ENCODE assay signal across 13 cellular contexts in the genomic region with DNA sequence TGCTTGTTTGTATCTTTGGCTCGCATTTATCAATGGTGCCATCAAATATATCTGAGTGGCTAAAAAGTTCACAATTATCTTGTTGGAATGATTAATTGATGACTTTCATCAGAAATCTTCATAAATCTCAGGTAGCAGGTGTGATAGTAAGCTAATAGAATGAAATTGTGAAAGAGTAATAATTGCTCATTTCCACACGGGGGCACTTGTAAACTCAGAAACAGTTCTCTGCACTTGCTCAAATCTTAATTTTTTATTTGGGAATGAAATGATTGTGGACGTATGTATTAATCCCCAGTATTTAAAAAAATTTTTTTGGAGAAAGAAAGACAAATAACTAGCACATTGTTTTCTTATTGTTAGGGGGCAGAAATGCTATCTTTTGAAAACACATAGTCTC.
DNase-seq lines count a peak whose midpoint lies in the region; TF ChIP-seq lines count a peak whose summit lies in the region.
"Had no signal": no experiment of that assay in that cellular context is flagged by ENCODE, and none has a peak within 500 bp of the region (broad histone marks: within the 10 kb centered on the region; RNA-seq: fewer than 3 reads in every experiment).

No MANE protein-coding gene starts in this region.

- intact Hi-C loops in A673 (cut with micrococcal nuclease; ENCODE audit: unreplicated experiment) = loop anchor here (5.0 kb wide), 1 partner anchor 973 kb away; no protein-coding TSS in a partner anchor

- in situ Hi-C loops in GM13977 (cut with MboI; ENCODE audit: low pct_unique_long_range_greater_than_20kb, low sequenced_read_pairs, unreplicated experiment) = loop anchor here (10.0 kb wide), 1 partner anchor 971 kb away; no protein-coding TSS in a partner anchor

- H3K36me3 Mint-ChIP-seq in glutamatergic neuron (ENCODE audit: unreplicated experiment) = no peaks in the 10 kb centered on the region
- H3K36me3 Mint-ChIP-seq: CD4-positive, CD25-positive, alpha-beta regulatory T cell had no signal

- H2BK15ac ChIP-seq in mesenchymal stem cell (ENCODE audit: low read depth, poor library complexity, severe bottlenecking) = no peak overlapping the region

- H3K4ac ChIP-seq in mesenchymal stem cell (ENCODE audit: low read depth in 1 of 2, low read length in 2 of 2) = no peak overlapping the region

- no peak overlapping the region for H3K18ac ChIP-seq in mesenchymal stem cell (ENCODE audit: low read depth in 1 of 2, low read length in 2 of 2)

- H3K4me3 ChIP-seq in A673 (ENCODE audit: low read depth, low read length, poor library complexity, severe bottlenecking) = no peak overlapping the region
- no peak overlapping the region for H3K4me3 ChIP-seq in mesenchymal stem cell (ENCODE audit: insufficient read depth in 1 of 2, low read depth in 1 of 2, low read length in 2 of 2)
- H3K4me3 ChIP-seq: MG63, psoas muscle had no signal

- H2BK120ac ChIP-seq in mesenchymal stem cell (ENCODE audit: low read depth, low read length) = no peak overlapping the region

- H3K27me3 Mint-ChIP-seq in glutamatergic neuron (ENCODE audit: unreplicated experiment) = peaks cover 2% of the 10 kb centered on the region

- no TSS peak for BruUV-seq in A673 (replicated peaks; lab: Mats Ljungman, UMichigan)

- H3K4me1 Mint-ChIP-seq in glutamatergic neuron (ENCODE audit: low read depth, unreplicated experiment) = no peaks in the 10 kb centered on the region
- H3K4me1 Mint-ChIP-seq: CD4-positive, CD25-positive, alpha-beta regulatory T cell had no signal

- H3K36me3 ChIP-seq in A673 (ENCODE audit: insufficient read depth, low read length, poor library complexity, severe bottlenecking) (no peaks in the 10 kb centered on the region), mesenchymal stem cell (ENCODE audit: control insufficient read depth in 1 of 2, insufficient read depth in 2 of 2, low read depth in 1 of 2, low read length in 2 of 2) (no peaks in the 10 kb centered on the region)
- H3K36me3 ChIP-seq: MG63 had no signal

- no peak overlapping the region for H4K8ac ChIP-seq in mesenchymal stem cell (ENCODE audit: low read length)

- H3K4me3 Mint-ChIP-seq in glutamatergic neuron (ENCODE audit: unreplicated experiment) = no peak overlapping the region
- H3K4me3 Mint-ChIP-seq: CD4-positive, CD25-positive, alpha-beta regulatory T cell had no signal

- H3K23ac ChIP-seq in mesenchymal stem cell (ENCODE audit: low read length in 2 of 2) = no peak overlapping the region

- no peak overlapping the region for H3K14ac ChIP-seq in mesenchymal stem cell (ENCODE audit: low read length in 2 of 2)

- WGBS in mesenchymal stem cell = 86% methylated on average over 1 of the region's 3 CpGs

- no peak overlapping the region for H2BK5ac ChIP-seq in mesenchymal stem cell (ENCODE audit: low read depth, low read length, poor library complexity, severe bottlenecking)

- H3K9me3 Mint-ChIP-seq in glutamatergic neuron (ENCODE audit: unreplicated experiment) = no peaks in the 10 kb centered on the region

- H2AFZ ChIP-seq in mesenchymal stem cell (ENCODE audit: low read depth, low read length) = no peak overlapping the region

- H3K27ac Mint-ChIP-seq in glutamatergic neuron (ENCODE audit: unreplicated experiment) = no peak overlapping the region
- H3K27ac Mint-ChIP-seq: CD4-positive, CD25-positive, alpha-beta regulatory T cell had no signal

- H3K4me2 ChIP-seq in mesenchymal stem cell (ENCODE audit: low read length, poor library complexity, severe bottlenecking) = no peak overlapping the region

- no peak overlapping the region for H3K9ac ChIP-seq in mesenchymal stem cell (ENCODE audit: low read length)

- no peaks in the 10 kb centered on the region for H3K79me1 ChIP-seq in mesenchymal stem cell (replicated peaks; ENCODE audit: low read length, poor library complexity, severe bottlenecking)

- DNase-seq in A673 (ENCODE audit: low spot score) (no peak), GM13977 (ENCODE audit: low spot score) (peak; percentile 26), NCI-H69 (lab: John Stamatoyannopoulos, UW) (peak; percentile 26), glutamatergic neuron (no peak), mesenchymal stem cell (no peak), NCI-H1436 treated with DMSO at 0.1 percent for 48 hours (lab: John Stamatoyannopoulos, UW) (no peak)
- DNase-seq in stimulated activated CD4-positive, alpha-beta T cell treated with anti-CD3 and anti-CD28 coated beads, Interleukin-1b, Interleukin-23, amount 100 ng/mL, for 48 hours = no peak
- DNase-seq in stimulated activated CD4-positive, alpha-beta T cell treated with anti-CD3 and anti-CD28 coated beads, Interleukin-12 subunit alpha, Interleukin-12 subunit beta, amount 100 ng/mL, for 4 hours = no peak
- DNase-seq: activated CD8-positive, alpha-beta memory T cell treated with anti-CD3 and anti-CD28 coated beads, Interleukin-2, amount 50 U/mL, for 4 hours; CD4-positive, CD25-positive, alpha-beta regulatory T cell; MG63; psoas muscle; T-helper 1 cell had no signal

- no peak overlapping the region for H3K27ac ChIP-seq in A673 (ENCODE audit: low read depth, low read length, poor library complexity, severe bottlenecking)
- no peak overlapping the region for H3K27ac ChIP-seq in mesenchymal stem cell (ENCODE audit: low read length, poor library complexity, severe bottlenecking)
- H3K27ac ChIP-seq: psoas muscle had no signal

- H3K9me3 ChIP-seq in A673 (ENCODE audit: low read depth, low read length, poor library complexity, severe bottlenecking) = no peaks in the 10 kb centered on the region
- H3K9me3 ChIP-seq in mesenchymal stem cell (ENCODE audit: control insufficient read depth, low read length) = no peaks in the 10 kb centered on the region
- H3K9me3 ChIP-seq: MG63, psoas muscle had no signal

- POLR2A ChIA-PET in A673 (lab: Charles Lee; ENCODE audit: low non-redundant PET) = no interaction called here

- CTCF ChIA-PET in A673 (lab: Charles Lee) = no interaction called here

- H2BK12ac ChIP-seq in mesenchymal stem cell (ENCODE audit: low read length in 2 of 2) = no peak overlapping the region

- H3K4me1 ChIP-seq in A673 (ENCODE audit: insufficient read depth, low read length, poor library complexity, severe bottlenecking) = no peaks in the 10 kb centered on the region
- no peaks in the 10 kb centered on the region for H3K4me1 ChIP-seq in mesenchymal stem cell (ENCODE audit: control insufficient read depth, insufficient read depth, low read depth, low read length)
- H3K4me1 ChIP-seq: psoas muscle had no signal

- TF ChIP-seq CTCF in A673 (conservative IDR thresholded peaks at IDR 0.05; ENCODE audit: low read depth, low read length) (peak; percentile 25; the same call in 1 of the 2 replicates), GM13977 (IDR thresholded peaks at IDR 0.05; ENCODE audit: extremely low read depth, insufficient read depth, missing control alignments) (peak; percentile 60), glutamatergic neuron (IDR thresholded peaks at IDR 0.05; ENCODE audit: partially characterized antibody, unreplicated experiment) (peak; percentile 30)

- H4K91ac ChIP-seq in mesenchymal stem cell (ENCODE audit: low read length) = no peak overlapping the region

- no peaks in the 10 kb centered on the region for H3K27me3 ChIP-seq in A673 (replicated peaks; ENCODE audit: insufficient read depth, low read depth, low read length, poor library complexity)
- H3K27me3 ChIP-seq in mesenchymal stem cell (ENCODE audit: control insufficient read depth in 1 of 2, insufficient read depth in 1 of 2, low read length in 2 of 2) = no peaks in the 10 kb centered on the region
- H3K27me3 ChIP-seq: MG63 had no signal

- H2AK5ac ChIP-seq in mesenchymal stem cell (ENCODE audit: low read length, severe bottlenecking) = no peak overlapping the region

Comparison
In these comparisons a context has a peak if more than half of its experiments do, and no peak if none do; other contexts are left out.
1. DNase-seq: peak in GM13977 (single experiment) and NCI-H69 (single experiment); none in A673 (single experiment), glutamatergic neuron (single experiment), stimulated activated CD4-positive, alpha-beta T cell treated with anti-CD3 and anti-CD28 coated beads, Interleukin-1b, Interleukin-23, amount 100 ng/mL, for 48 hours (single experiment), stimulated activated CD4-positive, alpha-beta T cell treated with anti-CD3 and anti-CD28 coated beads, Interleukin-12 subunit alpha, Interleukin-12 subunit beta, amount 100 ng/mL, for 4 hours (single experiment), mesenchymal stem cell (single experiment) and NCI-H1436 treated with DMSO at 0.1 percent for 48 hours (single experiment).
2. Peak in every context shown above with its lines, with median percentiles within 50 percentile points of each other: CTCF ChIP-seq.